ENCODE assay signal across 1 cellular context in genomic region chr6:169082093-169082492, GRCh38.
TF ChIP-seq lines count a peak whose summit lies in the region.

No MANE protein-coding gene starts in this region.

TF ChIP-seq in IMR-90, 13 proteins besides CTCF, POLR2A, EP300 and RAD21 (continued from another document):
- TF ChIP-seq ELK1 (IDR thresholded peaks at IDR 0.05; ENCODE audit: borderline replicate concordance, low read depth, low read length) = no peak
- no peak for TF ChIP-seq MXI1 (IDR thresholded peaks at IDR 0.05; ENCODE audit: borderline replicate concordance, low read depth, low read length)
- TF ChIP-seq RCOR1 (IDR thresholded peaks at IDR 0.05; ENCODE audit: insufficient replicate concordance, low read length) = no peak
- no peak for TF ChIP-seq CHD1 (IDR thresholded peaks at IDR 0.05; ENCODE audit: low read depth, low read length)
- no peak for TF ChIP-seq MAZ (IDR thresholded peaks at IDR 0.05; ENCODE audit: borderline replicate concordance, low read depth, low read length)
- no peak for TF ChIP-seq MAFK (IDR thresholded peaks at IDR 0.05; ENCODE audit: low read depth, low read length)
- TF ChIP-seq SMC3 (IDR thresholded peaks at IDR 0.05; ENCODE audit: low read depth, low read length) = no peak
TF ChIP-seq in IMR-90: peak in this region for 0.
